ENCODE assay signal across 1 cellular context in genomic region chr4:960736-961650, GRCh38.
TF ChIP-seq lines count a peak whose summit lies in the region.

No MANE protein-coding gene starts in this region.

TF ChIP-seq in HEK293, 187 proteins besides CTCF, POLR2A, EP300 and RAD21 (continued from another document):
- no peak for TF ChIP-seq ZNF510 (tag by site-specific recombination; IDR thresholded peaks at IDR 0.05; ENCODE audit: insufficient replicate concordance)
- no peak for TF ChIP-seq ZNF777 (tag by site-specific recombination; IDR thresholded peaks at IDR 0.05; ENCODE audit: borderline replicate concordance)
